ENCODE assay signal across 19 cellular contexts in genomic region chr20:47667086-47667485, GRCh38.
DNase-seq lines count a peak whose midpoint lies in the region; ATAC-seq and TF ChIP-seq lines count a peak whose summit lies in the region.
"Had no signal": no experiment of that assay in that cellular context is flagged by ENCODE, and none has a peak within 500 bp of the region (broad histone marks: within the 10 kb centered on the region; RNA-seq: fewer than 3 reads in every experiment).

No MANE protein-coding gene starts in this region.

- H3K9me3 ChIP-seq in BLaER1, result no peaks in the 10 kb centered on the region
- no peaks in the 10 kb centered on the region for H3K9me3 ChIP-seq in BLaER1 treated with 17β-estradiol and CSF1 and Interleukin-3, amounts not matched to agents 10 nM and 100 nM (replicated peaks in 1 of 11)
- no peaks in the 10 kb centered on the region for H3K9me3 ChIP-seq in T-helper 17 cell (ENCODE audit: control insufficient read depth, low read length, poor library complexity, severe bottlenecking)
- H3K9me3 ChIP-seq in osteoblast (ENCODE audit: low read depth, low read length), result no peaks in the 10 kb centered on the region
- H3K9me3 ChIP-seq: SK-N-SH had no signal

- peaks cover 4% of the 10 kb centered on the region for H3K27me3 Mint-ChIP-seq in T-helper 17 cell
- H3K27me3 Mint-ChIP-seq in effector memory CD8-positive, alpha-beta T cell, result no peaks in the 10 kb centered on the region

- H3K4me3 ChIP-seq in BLaER1 (no peak overlapping the region), osteoblast (ENCODE audit: insufficient read depth, low read length) (no peak overlapping the region)
- H3K4me3 ChIP-seq in BLaER1 treated with 17β-estradiol and CSF1 and Interleukin-3, amounts not matched to agents 10 nM and 100 nM, result no peak overlapping the region
- H3K4me3 ChIP-seq: GM23338 had no signal

- H3K79me2 ChIP-seq in osteoblast (ENCODE audit: insufficient read depth, low read length), result no peaks in the 10 kb centered on the region

- H3K27ac ChIP-seq in BLaER1 (no peak overlapping the region), osteoblast (ENCODE audit: low read depth, low read length) (no peak overlapping the region)
- no peak overlapping the region for H3K27ac ChIP-seq in BLaER1 treated with 17β-estradiol and CSF1 and Interleukin-3, amounts not matched to agents 10 nM and 100 nM

- H3K9me3 Mint-ChIP-seq in effector memory CD8-positive, alpha-beta T cell, result no peaks in the 10 kb centered on the region
- H3K9me3 Mint-ChIP-seq: GM23338 had no signal

- no peak for ATAC-seq in T-helper 17 cell
- ATAC-seq in effector memory CD8-positive, alpha-beta T cell (replicated peaks), result no peak
- ATAC-seq: GM23338 had no signal

- H3K27ac Mint-ChIP-seq in T-helper 17 cell, result peak overlapping the region; percentile 41
- peak overlapping the region in 1 of 2 donors; percentile 54 for H3K27ac Mint-ChIP-seq in effector memory CD8-positive, alpha-beta T cell
- H3K27ac Mint-ChIP-seq: GM23338 had no signal

- H3K27me3 ChIP-seq in BLaER1 (no peaks in the 10 kb centered on the region), osteoblast (ENCODE audit: insufficient read depth, low read length) (no peaks in the 10 kb centered on the region)
- no peaks in the 10 kb centered on the region for H3K27me3 ChIP-seq in BLaER1 treated with 17β-estradiol and CSF1 and Interleukin-3, amounts not matched to agents 10 nM and 100 nM

- no peak overlapping the region for H3K9ac ChIP-seq in BLaER1
- no peak overlapping the region for H3K9ac ChIP-seq in BLaER1 treated with 17β-estradiol and CSF1 and Interleukin-3, amounts not matched to agents 10 nM and 100 nM
- H3K9ac ChIP-seq: SK-N-SH had no signal

- no peak overlapping the region for H2AFZ ChIP-seq in osteoblast (ENCODE audit: low read length)
- H2AFZ ChIP-seq: GM23338 had no signal

- H3K36me3 Mint-ChIP-seq in T-helper 17 cell (ENCODE audit: low read depth), result no peaks in the 10 kb centered on the region
- peaks cover 13% of the 10 kb centered on the region for H3K36me3 Mint-ChIP-seq in effector memory CD8-positive, alpha-beta T cell (ENCODE audit: insufficient read depth)

- no peak for TF ChIP-seq CTCF in osteoblast (IDR thresholded peaks at IDR 0.05; ENCODE audit: extremely low read depth, low read depth, low read length)

- peaks cover 13% of the 10 kb centered on the region for H3K4me1 Mint-ChIP-seq in T-helper 17 cell
- H3K4me1 Mint-ChIP-seq in effector memory CD8-positive, alpha-beta T cell (ENCODE audit: low read depth in 2 of 2), result peaks cover 3 to 8% of the 10 kb centered on the region in 2 donors

- H3K4me1 ChIP-seq in BLaER1 (peaks cover 35% of the 10 kb centered on the region), osteoblast (ENCODE audit: insufficient read depth, low read length) (peaks cover 3% of the 10 kb centered on the region)
- H3K4me1 ChIP-seq in BLaER1 treated with 17β-estradiol and CSF1 and Interleukin-3, amounts not matched to agents 10 nM and 100 nM, result peaks cover 5 to 30% (median 23%) of the 10 kb centered on the region in 10 experiments; a peak in 18 of 20 replicates

- H3K4me3 Mint-ChIP-seq in T-helper 17 cell, result peak overlapping the region; percentile 58
- no peak overlapping the region for H3K4me3 Mint-ChIP-seq in effector memory CD8-positive, alpha-beta T cell
- H3K4me3 Mint-ChIP-seq: GM23338 had no signal

- H4K20me1 ChIP-seq in BLaER1 (no peaks in the 10 kb centered on the region), osteoblast (ENCODE audit: insufficient read depth, low read length) (peaks cover 2% of the 10 kb centered on the region)
- peaks cover 0 to 43% (median 0%) of the 10 kb centered on the region in 11 experiments; a peak in 7 of 22 replicates for H4K20me1 ChIP-seq in BLaER1 treated with 17β-estradiol and CSF1 and Interleukin-3, amounts not matched to agents 10 nM and 100 nM

- DNase-seq in T-helper 17 cell, result no peak
- peak; percentile 53 for DNase-seq in osteoblast (ENCODE audit: insufficient read length, low spot score, missing footprints)
- no peak for DNase-seq in germinal center (ENCODE audit: low spot score)
- DNase-seq in activated CD4-positive, alpha-beta T cell treated with anti-CD3 and anti-CD28 coated beads, Interleukin-2, amount 50 U/mL, for 48 hours, result no peak
- DNase-seq in effector memory CD8-positive, alpha-beta T cell, result no peak
- DNase-seq: ACHN, COR-L47, DMS153, NCI-H1417, NCI-H187, NCI-H2107, NCI-H2227 treated with DMSO at 0.1 percent for 48 hours, NCI-H510A treated with DMSO at 0.1 percent for 48 hours, NCI-H774, SHP77 treated with DMSO at 0.1 percent for 48 hours, SK-N-SH had no signal

- H3K36me3 ChIP-seq in BLaER1, result no peaks in the 10 kb centered on the region; the same call in 1 of the 2 replicates
- peaks cover 0 to 61% (median 4%) of the 10 kb centered on the region in 11 experiments; a peak in 10 of 22 replicates for H3K36me3 ChIP-seq in BLaER1 treated with 17β-estradiol and CSF1 and Interleukin-3, amounts not matched to agents 10 nM and 100 nM
- no peaks in the 10 kb centered on the region for H3K36me3 ChIP-seq in osteoblast (ENCODE audit: insufficient read depth, low read length)

- H3K4me2 ChIP-seq in BLaER1, result peak overlapping the region; percentile 50; the same call in 1 of the 2 replicates
- peak overlapping the region in 8 of 11 experiments; percentile 9 to 65 (median 44); a peak in 13 of 22 replicates for H3K4me2 ChIP-seq in BLaER1 treated with 17β-estradiol and CSF1 and Interleukin-3, amounts not matched to agents 10 nM and 100 nM
- H3K4me2 ChIP-seq in osteoblast (ENCODE audit: insufficient read depth, low read length), result no peak overlapping the region
- H3K4me2 ChIP-seq: GM23338, SK-N-SH had no signal
